Comparison of ENCODE assay signal across 30 cellular contexts in the genomic region with DNA sequence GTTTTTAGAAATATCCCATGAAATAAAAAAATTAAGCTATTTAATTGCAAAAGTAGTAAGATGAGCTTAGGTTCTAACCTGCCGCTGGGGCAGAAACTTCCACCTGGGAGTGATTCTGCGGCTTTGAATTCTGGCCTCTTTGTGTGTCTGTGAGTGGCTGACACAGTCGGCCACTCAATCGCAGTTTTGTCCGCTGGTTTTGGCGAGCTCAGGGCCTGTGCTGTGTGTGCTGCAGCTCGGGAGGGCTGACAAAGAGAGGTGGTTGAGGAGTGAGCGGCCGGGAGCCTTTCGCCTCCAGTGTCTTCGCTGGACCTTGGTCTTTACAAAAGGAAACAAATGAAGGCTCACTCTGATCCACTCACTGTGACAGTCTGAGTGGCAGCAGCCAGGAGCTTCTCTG.
"Had no signal": no experiment of that assay in that cellular context is flagged by ENCODE, and none has a peak within 500 bp of the region (broad histone marks: within the 10 kb centered on the region; RNA-seq: fewer than 3 reads in every experiment).

No MANE protein-coding gene starts in this region.

- H3K4me3 ChIP-seq: adrenal gland, esophagus squamous epithelium, left ventricle myocardium inferior, lung, right atrium auricular region, spleen, testis, transverse colon had no signal

- H3K36me3 ChIP-seq: adrenal gland, esophagus squamous epithelium, left ventricle myocardium inferior, right atrium auricular region, spleen, transverse colon had no signal

- FAIRE-seq: endometrium, TTC549, urothelium cell line had no signal

- H3K9me3 Mint-ChIP-seq: activated naive CD8-positive, alpha-beta T cell treated with anti-CD3 and anti-CD28 coated beads for 36 hours; dendritic cell treated with granulocyte-macrophage colony-stimulating factor and Interleukin-4, amounts not matched to agents 40 ng/mL and 50 ng/mL, for 4 days; nephron progenitor cell; T-helper 1 cell treated with Interleukin-12 subunit alpha and Interleukin-12 subunit beta and Interleukin-4 antibody, amounts not matched to agents 30 μg/mL and 1 μg/mL, for 36 hours had no signal

- H3K27ac Mint-ChIP-seq: activated CD8-positive, alpha-beta memory T cell treated with anti-CD3 and anti-CD28 coated beads, Interleukin-2, amount 10 ng/mL, durations not matched to agents 7 days and 5 days; activated CD8-positive, alpha-beta T cell treated with anti-CD3 and anti-CD28 coated beads, Interleukin-2, amount 10 ng/mL, durations not matched to agents 7 days and 5 days; activated naive CD8-positive, alpha-beta T cell treated with anti-CD3 and anti-CD28 coated beads for 36 hours; dendritic cell treated with granulocyte-macrophage colony-stimulating factor and Interleukin-4, amounts not matched to agents 40 ng/mL and 50 ng/mL, for 4 days; nephron progenitor cell; T-helper 1 cell treated with Interleukin-12 subunit alpha and Interleukin-12 subunit beta and Interleukin-4 antibody, amounts not matched to agents 30 μg/mL and 1 μg/mL, for 36 hours had no signal

- DNase-seq: activated CD8-positive, alpha-beta memory T cell treated with anti-CD3 and anti-CD28 coated beads, Interleukin-2, amount 10 ng/mL, durations not matched to agents 7 days and 5 days; activated CD8-positive, alpha-beta T cell treated with anti-CD3 and anti-CD28 coated beads, Interleukin-2, amount 10 ng/mL, durations not matched to agents 7 days and 5 days; activated effector memory CD4-positive, alpha-beta T cell treated with Interleukin-2 at 50 U/mL for 16 hours; activated naive CD4-positive, alpha-beta T cell treated with Interleukin-2 at 50 U/mL for 16 hours; activated naive CD8-positive, alpha-beta T cell treated with anti-CD3 and anti-CD28 coated beads for 36 hours; activated T-cell treated with anti-CD3 and anti-CD28 coated beads for 4 hours; adrenal gland; aorta; caudate nucleus; effector CD4-positive, alpha-beta T cell; esophagus squamous epithelium; foreskin melanocyte; islet precursor cell; left ventricle myocardium inferior; nephron progenitor cell; spleen; stimulated activated naive CD4-positive, alpha-beta T cell treated with Interleukin-2 at 50 U/mL for 16 hours; SW 1271; T-helper 9 cell; testis; transverse colon had no signal

- H3K27me3 ChIP-seq: adrenal gland, esophagus squamous epithelium, right atrium auricular region, spleen, testis, transverse colon had no signal

- H3K36me3 Mint-ChIP-seq: activated naive CD8-positive, alpha-beta T cell treated with anti-CD3 and anti-CD28 coated beads for 36 hours had no signal

- H3K27ac ChIP-seq: adrenal gland, epithelial cell of prostate, esophagus squamous epithelium, left ventricle myocardium inferior, right atrium auricular region, spleen, testis, transverse colon, VCaP had no signal

- H3K4me1 ChIP-seq: esophagus squamous epithelium, spleen, testis, transverse colon had no signal

- H3K4me3 Mint-ChIP-seq: activated CD8-positive, alpha-beta memory T cell treated with anti-CD3 and anti-CD28 coated beads, Interleukin-2, amount 10 ng/mL, durations not matched to agents 7 days and 5 days; activated CD8-positive, alpha-beta T cell treated with anti-CD3 and anti-CD28 coated beads, Interleukin-2, amount 10 ng/mL, durations not matched to agents 7 days and 5 days; activated naive CD8-positive, alpha-beta T cell treated with anti-CD3 and anti-CD28 coated beads for 36 hours; dendritic cell treated with granulocyte-macrophage colony-stimulating factor and Interleukin-4, amounts not matched to agents 40 ng/mL and 50 ng/mL, for 4 days; nephron progenitor cell; T-helper 1 cell treated with Interleukin-12 subunit alpha and Interleukin-12 subunit beta and Interleukin-4 antibody, amounts not matched to agents 30 μg/mL and 1 μg/mL, for 36 hours had no signal

- H3K9me3 ChIP-seq: adrenal gland, esophagus squamous epithelium, left ventricle myocardium inferior, right atrium auricular region, spleen, testis, transverse colon had no signal

- H3K27me3 Mint-ChIP-seq: activated CD8-positive, alpha-beta memory T cell treated with anti-CD3 and anti-CD28 coated beads, Interleukin-2, amount 10 ng/mL, durations not matched to agents 7 days and 5 days had no signal
